ENCODE assay signal across 8 cellular contexts in genomic region chr1:236066828-236067386, GRCh38. TPM values are rescaled to one million over a fixed set of nuclear protein-coding genes. Genes with fewer than 3 reads are reported as not detected.
A peak's percentile ranks its signal among the peaks of the same experiment; 100 is the strongest.
DNase-seq lines count a peak whose midpoint lies in the region; ATAC-seq and TF ChIP-seq lines count a peak whose summit lies in the region.

No MANE protein-coding gene starts in this region.

- no peak overlapping the region for H4K5ac ChIP-seq in IMR-90 (ENCODE audit: low read depth, low read length)

- H3K14ac ChIP-seq in IMR-90 (replicated peaks; ENCODE audit: low read depth, low read length), result no peak overlapping the region

- no peak overlapping the region for H2BK20ac ChIP-seq in IMR-90 (ENCODE audit: low read depth, low read length)

- H2AK5ac ChIP-seq in IMR-90 (ENCODE audit: low read depth, low read length), result no peak overlapping the region

- TF ChIP-seq CTCF in IMR-90 (conservative IDR thresholded peaks at IDR 0.05; ENCODE audit: low read depth, low read length) (no peak), heart right ventricle (IDR thresholded peaks at IDR 0.05) (no peak)

- H2AFZ ChIP-seq in IMR-90 (replicated peaks; ENCODE audit: low read length, poor library complexity), result peak overlapping the region; percentile 2

- H3K4ac ChIP-seq in IMR-90 (ENCODE audit: low read depth, low read length), result 0 out of 2 replicates have a peak overlapping the region, but pooled peaks have one; percentile 17

- CTCF ChIA-PET in IMR-90 (lab: Yijun Ruan, JAX), result interaction anchor here (0.9 kb wide), 1 partner anchor 96 kb away, joined by 3 read pairs; no protein-coding TSS in a partner anchor

- TF ChIP-seq POLR2A in IMR-90 (IDR thresholded peaks at IDR 0.05; ENCODE audit: low read depth, low read length), result no peak

- H2BK15ac ChIP-seq in IMR-90 (ENCODE audit: low read depth, low read length), result no peak overlapping the region

- H3K18ac ChIP-seq in IMR-90 (ENCODE audit: low read depth, low read length), result no peak overlapping the region

- peak; percentile 8 to 24 for DNase-seq in AML-193 (lab: John Stamatoyannopoulos, UW)
- no peak for DNase-seq in IMR-90
- DNase-seq in activated CD8-positive, alpha-beta memory T cell treated with anti-CD3 and anti-CD28 coated beads for 48 hours (ENCODE audit: low read depth in 2 of 3, low spot score in 2 of 3), result peak in 2 of 3 experiments; percentile 12 to 44
- DNase-seq in heart right ventricle, result peak; percentile 38 to 73
- DNase-seq in stimulated activated CD4-positive, alpha-beta T cell treated with anti-CD3 and anti-CD28 coated beads, TNF-alpha, amount 100 ng/mL, for 1 hour (ENCODE audit: low read depth in 3 of 3, low spot score in 1 of 3), result peak; percentile 16 to 45 (median 38)
- no peak for DNase-seq in DMS79 (lab: John Stamatoyannopoulos, UW)
- DNase-seq in NCI-H2227 treated with DMSO at 0.1 percent for 48 hours (lab: John Stamatoyannopoulos, UW), result no peak

- no peak overlapping the region for H2BK5ac ChIP-seq in IMR-90 (ENCODE audit: low read depth, low read length, poor library complexity, severe bottlenecking)

- H4K8ac ChIP-seq in IMR-90 (ENCODE audit: low read depth in 2 of 2, low read length in 2 of 2), result no peak overlapping the region

- intact Hi-C loops in IMR-90 (cut with micrococcal nuclease) (no loop called here), heart right ventricle (cut with DNase I) (loop anchor here in 3 of 10 donors (5.0 to 10.0 kb wide), 3 partner anchors 82 to 95 kb away; no protein-coding TSS in a partner anchor)

- no TSS peak for BruUV-seq in IMR-90 (replicated peaks; lab: Mats Ljungman, UMichigan)

- TF ChIP-seq RAD21 in IMR-90 (IDR thresholded peaks at IDR 0.05; ENCODE audit: low read length), result no peak

- H3K23ac ChIP-seq in IMR-90 (ENCODE audit: low read depth, low read length), result peak overlapping the region; percentile 10; the same call in 1 of the 2 replicates

- H3K4me3 ChIP-seq in IMR-90 (ENCODE audit: insufficient read depth, low read depth, low read length), result no peak overlapping the region
- H3K4me3 ChIP-seq in heart right ventricle, result peak overlapping the region in 8 of 10 donors; percentile 7 to 46 (median 36)

- H3K4me2 ChIP-seq in IMR-90 (ENCODE audit: low read depth, low read length), result no peak overlapping the region

- peaks cover 3% of the 10 kb centered on the region; the same call in 1 of the 2 replicates for H3K9me3 ChIP-seq in IMR-90 (ENCODE audit: control insufficient read depth, insufficient read depth, low read length)
- peaks cover 0 to 23% (median 9%) of the 10 kb centered on the region in 11 donors for H3K9me3 ChIP-seq in heart right ventricle

- H3K27me3 ChIP-seq in IMR-90 (ENCODE audit: control insufficient read depth, insufficient read depth, low read length) (no peaks in the 10 kb centered on the region), heart right ventricle (peaks cover 0 to 33% (median 0%) of the 10 kb centered on the region in 7 donors)

- no peak overlapping the region for H3K9ac ChIP-seq in IMR-90 (ENCODE audit: low read depth, low read length)

- H3K56ac ChIP-seq in IMR-90 (ENCODE audit: extremely low read depth, insufficient read depth, low read length), result no peak overlapping the region

- H3K9me1 ChIP-seq in IMR-90 (ENCODE audit: insufficient read depth, low read length), result no peaks in the 10 kb centered on the region

- ATAC-seq in GM21360 (IDR thresholded peaks at IDR 0.05; ENCODE audit: unreplicated experiment) (peak; percentile 75), IMR-90 (ENCODE audit: low read depth) (no peak), heart right ventricle (peak; percentile 6 to 64 (median 46))

- peak overlapping the region; percentile 25 for H2AK9ac ChIP-seq in IMR-90 (replicated peaks; ENCODE audit: low read depth, low read length, poor library complexity)

- H3K27ac ChIP-seq in IMR-90 (ENCODE audit: insufficient read depth, low read length) (no peak overlapping the region), heart right ventricle (peak overlapping the region; percentile 89 to 100 (median 98))

- H3K36me3 ChIP-seq in IMR-90 (ENCODE audit: control insufficient read depth, insufficient read depth, low read length) (no peaks in the 10 kb centered on the region), heart right ventricle (peaks cover 0 to 5% (median 0%) of the 10 kb centered on the region in 9 donors)

- in situ Hi-C loops in IMR-90 (cut with MboI; ENCODE audit: low sequenced_read_pairs), result no loop called here

- 71% methylated on average over 1 of the region's 6 CpGs; no CpG with 5 or more reads in 1 of the 2 experiments for WGBS in IMR-90 (ENCODE audit: extremely low coverage in 2 of 2, insufficient read length in 1 of 2), 2 experiments
- 31 to 53% methylated on average over 6 of the region's 6 CpGs for WGBS in heart right ventricle, 2 donors

- peaks cover 9 to 10% of the 10 kb centered on the region in 2 experiments for H3K79me1 ChIP-seq in IMR-90 (ENCODE audit: low read depth in 1 of 2, low read length in 2 of 2)

- dilution Hi-C loops in IMR-90 (cut with HindIII; ENCODE audit: low sequenced_read_pairs, unreplicated experiment), result no loop called here

- H4K20me1 ChIP-seq in IMR-90 (ENCODE audit: insufficient read depth, low read length), result no peaks in the 10 kb centered on the region

- H3K4me1 ChIP-seq in IMR-90 (ENCODE audit: control insufficient read depth, insufficient read depth, low read length), result peaks cover 3% of the 10 kb centered on the region; the same call in 1 of the 2 replicates
- H3K4me1 ChIP-seq in heart right ventricle, result peaks cover 4 to 55% (median 37%) of the 10 kb centered on the region in 9 donors

- POLR2A ChIA-PET in IMR-90 (lab: Charles Lee; ENCODE audit: unreplicated experiment), result no interaction called here

- H2BK120ac ChIP-seq in IMR-90 (ENCODE audit: low read depth, low read length), result no peak overlapping the region

- no peak overlapping the region; the same call in 1 of the 2 replicates for H4K91ac ChIP-seq in IMR-90 (ENCODE audit: insufficient read depth, low read depth, low read length)

TF ChIP-seq in IMR-90, 13 proteins besides CTCF, POLR2A, EP300 and RAD21:
- TF ChIP-seq FOS (IDR thresholded peaks at IDR 0.05; ENCODE audit: low read depth, low read length), result no peak
- no peak for TF ChIP-seq RFX5 (IDR thresholded peaks at IDR 0.05; ENCODE audit: low read depth, low read length)
- TF ChIP-seq, protein P1, sequence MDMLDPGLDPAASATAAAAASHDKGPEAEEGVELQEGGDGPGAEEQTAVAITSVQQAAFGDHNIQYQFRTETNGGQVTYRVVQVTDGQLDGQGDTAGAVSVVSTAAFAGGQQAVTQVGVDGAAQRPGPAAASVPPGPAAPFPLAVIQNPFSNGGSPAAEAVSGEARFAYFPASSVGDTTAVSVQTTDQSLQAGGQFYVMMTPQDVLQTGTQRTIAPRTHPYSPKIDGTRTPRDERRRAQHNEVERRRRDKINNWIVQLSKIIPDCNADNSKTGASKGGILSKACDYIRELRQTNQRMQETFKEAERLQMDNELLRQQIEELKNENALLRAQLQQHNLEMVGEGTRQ (IDR thresholded peaks at IDR 0.05; ENCODE audit: low read depth, low read length), result no peak
- no peak for TF ChIP-seq BHLHE40 (IDR thresholded peaks at IDR 0.05; ENCODE audit: low read depth, low read length)
- TF ChIP-seq SMC3 (IDR thresholded peaks at IDR 0.05; ENCODE audit: low read depth, low read length), result no peak
- TF ChIP-seq MAFK (IDR thresholded peaks at IDR 0.05; ENCODE audit: low read depth, low read length), result no peak
- no peak for TF ChIP-seq MAZ (IDR thresholded peaks at IDR 0.05; ENCODE audit: borderline replicate concordance, low read depth, low read length)
- no peak for TF ChIP-seq CEBPB (IDR thresholded peaks at IDR 0.05; ENCODE audit: low read depth, low read length)
- TF ChIP-seq RCOR1 (IDR thresholded peaks at IDR 0.05; ENCODE audit: insufficient replicate concordance, low read length), result no peak
- no peak for TF ChIP-seq NFE2L2 (IDR thresholded peaks at IDR 0.05; ENCODE audit: low read depth, low read length)

RNA-seq across cellular contexts. Expression of gene NID1, which starts 2.0 kb away (rescaled TPM):
- 21.9 and 23.9 TPM in 2 replicates for total RNA-seq in IMR-90 (2012; rRNA removed)
- polyA plus RNA-seq in IMR-90 (2012; rRNA removed), result 80.8 and 83.3 TPM in 2 replicates
- polyA plus RNA-seq in IMR-90 (2012; cell fraction: cytosol; rRNA removed), result 47.5 and 63.2 TPM in 2 replicates
- polyA plus RNA-seq in IMR-90 (2012; cell fraction: nucleus; rRNA removed; ENCODE audit: low replicate concordance), result 33.2 and 41.3 TPM in 2 replicates
- 100 to 1,000 TPM in 1 of 10 donors, 10 to 100 TPM in 9; 33.5 to 120 (median 44.4) TPM for total RNA-seq in heart right ventricle
- 10 to 100 TPM; 30.2 to 68.9 TPM for polyA plus RNA-seq in heart right ventricle

Comparison
In these comparisons a context has a peak if more than half of its experiments do, and no peak if none do; other contexts are left out.
1. DNase-seq: peak in AML-193 (2 of 2), activated CD8-positive, alpha-beta memory T cell treated with anti-CD3 and anti-CD28 coated beads for 48 hours (2 of 3), heart right ventricle (2 of 2) and stimulated activated CD4-positive, alpha-beta T cell treated with anti-CD3 and anti-CD28 coated beads, TNF-alpha, amount 100 ng/mL, for 1 hour (3 of 3); none in IMR-90 (single experiment), DMS79 (single experiment) and NCI-H2227 treated with DMSO at 0.1 percent for 48 hours (single experiment).